15 cellular contexts compared by ENCODE assay signal in the genomic region with DNA sequence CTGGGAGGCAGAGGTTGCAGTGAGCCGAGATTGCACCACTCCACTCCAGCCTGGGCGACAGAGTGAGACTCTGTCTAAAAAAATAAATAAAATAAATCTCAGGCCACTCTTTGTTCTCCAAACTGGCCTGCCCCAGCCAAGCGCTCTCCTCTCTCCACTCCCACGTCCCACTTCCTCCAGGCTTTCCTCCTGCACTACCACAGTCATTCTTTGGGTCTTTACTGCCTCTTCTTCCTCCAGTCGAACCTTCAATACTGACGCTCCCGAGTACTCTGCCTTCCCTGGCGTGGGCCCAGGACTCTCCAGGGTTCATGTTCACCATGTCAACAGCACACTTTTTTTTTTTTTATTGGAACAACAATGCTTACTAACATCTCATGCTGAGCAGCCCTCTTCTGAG. TPM values are rescaled to one million over a fixed set of nuclear protein-coding genes. Genes with fewer than 3 reads are reported as not detected.
A peak's percentile ranks its signal among the peaks of the same experiment; 100 is the strongest.
DNase-seq lines count a peak whose midpoint lies in the region; ATAC-seq and TF ChIP-seq lines count a peak whose summit lies in the region.
"Had no signal": no experiment of that assay in that cellular context is flagged by ENCODE, and none has a peak within 500 bp of the region (broad histone marks: within the 10 kb centered on the region; RNA-seq: fewer than 3 reads in every experiment).

No MANE protein-coding gene starts in this region.

- ATAC-seq in omental fat pad (ENCODE audit: low FRiP score), result peak; percentile 34
- no peak for ATAC-seq in activated CD4-positive, alpha-beta T cell treated with anti-CD3 and anti-CD28 coated beads for 36 hours
- no peak for ATAC-seq in GM18870 (IDR thresholded peaks at IDR 0.05; ENCODE audit: unreplicated experiment)

- no peak overlapping the region for H3K4me3 Mint-ChIP-seq in CD14-positive monocyte
- peak overlapping the region; percentile 7 for H3K4me3 Mint-ChIP-seq in glutamatergic neuron (ENCODE audit: unreplicated experiment)
- no peak overlapping the region for H3K4me3 Mint-ChIP-seq in activated CD4-positive, alpha-beta T cell treated with anti-CD3 and anti-CD28 coated beads for 36 hours

- H3K27ac ChIP-seq in VCaP, result peak overlapping the region; percentile 50

- H3K27ac Mint-ChIP-seq in CD14-positive monocyte, result peak overlapping the region in 5 of 7 donors; percentile 12 to 81 (median 23)
- H3K27ac Mint-ChIP-seq in glutamatergic neuron (ENCODE audit: unreplicated experiment), result peak overlapping the region; percentile 12
- H3K27ac Mint-ChIP-seq in activated CD4-positive, alpha-beta T cell treated with anti-CD3 and anti-CD28 coated beads for 36 hours, result no peak overlapping the region

- peaks cover 16 to 21% of the 10 kb centered on the region in 2 donors for H3K36me3 Mint-ChIP-seq in CD14-positive monocyte
- H3K36me3 Mint-ChIP-seq in glutamatergic neuron (ENCODE audit: unreplicated experiment), result peaks cover 13% of the 10 kb centered on the region
- H3K36me3 Mint-ChIP-seq in activated CD4-positive, alpha-beta T cell treated with anti-CD3 and anti-CD28 coated beads for 36 hours (ENCODE audit: low read depth), result no peaks in the 10 kb centered on the region

- intact Hi-C loops in CD14-positive monocyte (cut with micrococcal nuclease), result no loop called here
- intact Hi-C loops in activated CD4-positive, alpha-beta T cell treated with anti-CD3 and anti-CD28 coated beads for 36 hours (cut with DNase I, micrococcal nuclease), result no loop called here

- H3K4me1 Mint-ChIP-seq in CD14-positive monocyte (peaks cover 45% of the 10 kb centered on the region), glutamatergic neuron (ENCODE audit: low read depth, unreplicated experiment) (peaks cover 43% of the 10 kb centered on the region)
- peaks cover 3% of the 10 kb centered on the region for H3K4me1 Mint-ChIP-seq in activated CD4-positive, alpha-beta T cell treated with anti-CD3 and anti-CD28 coated beads for 36 hours

- TF ChIP-seq CTCF in CD14-positive monocyte (IDR thresholded peaks at IDR 0.05) (no peak), VCaP (conservative IDR thresholded peaks at IDR 0.05) (no peak), glutamatergic neuron (IDR thresholded peaks at IDR 0.05; ENCODE audit: partially characterized antibody, unreplicated experiment) (no peak), omental fat pad (IDR thresholded peaks at IDR 0.05) (no peak)

- H3K27me3 Mint-ChIP-seq in CD14-positive monocyte (ENCODE audit: low read depth in 3 of 3), result no peaks in the 10 kb centered on the region
- peaks cover 8% of the 10 kb centered on the region for H3K27me3 Mint-ChIP-seq in glutamatergic neuron (ENCODE audit: unreplicated experiment)
- H3K27me3 Mint-ChIP-seq in activated CD4-positive, alpha-beta T cell treated with anti-CD3 and anti-CD28 coated beads for 36 hours, result no peaks in the 10 kb centered on the region

- H3K9me3 Mint-ChIP-seq in CD14-positive monocyte (peaks cover 0 to 2% (median 0%) of the 10 kb centered on the region in 7 donors), glutamatergic neuron (ENCODE audit: unreplicated experiment) (peaks cover 14% of the 10 kb centered on the region)
- H3K9me3 Mint-ChIP-seq in activated CD4-positive, alpha-beta T cell treated with anti-CD3 and anti-CD28 coated beads for 36 hours (ENCODE audit: low read depth), result no peaks in the 10 kb centered on the region

- CTCF ChIA-PET in activated CD4-positive, alpha-beta T cell treated with anti-CD3 and anti-CD28 coated beads for 36 hours (lab: Charles Lee), result no interaction called here

- DNase-seq in CD14-positive monocyte (ENCODE audit: low spot score) (no peak), glutamatergic neuron (no peak), omental fat pad (ENCODE audit: low spot score) (no peak), AG20443 (ENCODE audit: low spot score) (no peak), NCI-H1417 treated with DMSO at 0.1 percent for 48 hours (lab: John Stamatoyannopoulos, UW) (no peak)
- no peak for DNase-seq in activated CD4-positive, alpha-beta T cell treated with anti-CD3 and anti-CD28 coated beads for 36 hours
- DNase-seq: activated CD8-positive, alpha-beta memory T cell treated with anti-CD3 and anti-CD28 coated beads for 24 hours; activated naive CD4-positive, alpha-beta T cell treated with anti-CD3 and anti-CD28 coated beads, Interleukin-2, amount 50 U/mL, for 16 hours; NCI-H774; occipital lobe; RPMI8226; stimulated activated CD8-positive, alpha-beta memory T cell treated with anti-CD3 and anti-CD28 coated beads, Interleukin-4, amount 100 ng/mL, for 48 hours; T-helper 9 cell had no signal

- POLR2A ChIA-PET in activated CD4-positive, alpha-beta T cell treated with anti-CD3 and anti-CD28 coated beads for 36 hours (lab: Charles Lee), result no interaction called here

RNA-seq across cellular contexts. Expression of a gene that starts 23.9 kb away (rescaled TPM):
- polyA plus RNA-seq in CD14-positive monocyte, result 100 to 1,000 TPM; 376 to 439 TPM
- total RNA-seq in glutamatergic neuron (ENCODE audit: unreplicated experiment), result 104 TPM
- 100 to 1,000 TPM; 150 to 170 (median 167) TPM for total RNA-seq in omental fat pad
- 10 to 100 TPM; 10.3 to 13.3 TPM for total RNA-seq in activated CD4-positive, alpha-beta T cell treated with anti-CD3 and anti-CD28 coated beads for 36 hours
